Comparison of ENCODE assay signal across 8 cellular contexts in genomic region chr11:95764267-95764898, GRCh38. TPM values are rescaled to one million over a fixed set of nuclear protein-coding genes. Genes with fewer than 3 reads are reported as not detected.
DNase-seq lines count a peak whose midpoint lies in the region; ATAC-seq, FAIRE-seq and TF ChIP-seq lines count a peak whose summit lies in the region.

No MANE protein-coding gene starts in this region.

- H3K4me1 ChIP-seq in foreskin keratinocyte, result no peaks in the 10 kb centered on the region

- peak; percentile 85 for FAIRE-seq in TTC549 (lab: Jason Lieb, UNC)

- no peak overlapping the region for H3K4me3 Mint-ChIP-seq in progenitor cell of endocrine pancreas (ENCODE audit: low read depth)
- no peak overlapping the region for H3K4me3 Mint-ChIP-seq in activated T-helper 1 cell treated with anti-CD3 and anti-CD28 coated beads, Interleukin-12 subunit alpha, Interleukin-12 subunit beta, Interleukin-2, Interleukin-4 antibody, amounts not matched to agents 30 ng/mL and 10 ng/mL and 1 ng/mL, durations not matched to agents 14 hours and 24 hours and 36 hours

- peak; percentile 68 for ATAC-seq in GM21576 (IDR thresholded peaks at IDR 0.05; ENCODE audit: unreplicated experiment)
- peak; percentile 49 for ATAC-seq in foreskin keratinocyte

- no peaks in the 10 kb centered on the region for H3K9me3 Mint-ChIP-seq in progenitor cell of endocrine pancreas (ENCODE audit: low read depth)
- no peaks in the 10 kb centered on the region for H3K9me3 Mint-ChIP-seq in activated T-helper 1 cell treated with anti-CD3 and anti-CD28 coated beads, Interleukin-12 subunit alpha, Interleukin-12 subunit beta, Interleukin-2, Interleukin-4 antibody, amounts not matched to agents 30 ng/mL and 10 ng/mL and 1 ng/mL, durations not matched to agents 14 hours and 24 hours and 36 hours

- H3K27ac ChIP-seq in foreskin keratinocyte, result no peak overlapping the region

- intact Hi-C loops in posterior vena cava (cut with DNase I), result loop anchor here in 1 of 2 donors (2.0 kb wide), 1 partner anchor 614 kb away; no protein-coding TSS in a partner anchor
- intact Hi-C loops in activated T-helper 1 cell treated with anti-CD3 and anti-CD28 coated beads, Interleukin-12 subunit alpha, Interleukin-12 subunit beta, Interleukin-2, Interleukin-4 antibody, amounts not matched to agents 30 ng/mL and 10 ng/mL and 1 ng/mL, durations not matched to agents 14 hours and 24 hours and 36 hours (cut with micrococcal nuclease), result loop anchor here (1.0 to 10.0 kb wide), 7 partner anchors 59 to 1140 kb away; partner anchors contain the start of gene SESN3

- no peak overlapping the region for H3K27ac Mint-ChIP-seq in progenitor cell of endocrine pancreas
- H3K27ac Mint-ChIP-seq in activated T-helper 1 cell treated with anti-CD3 and anti-CD28 coated beads, Interleukin-12 subunit alpha, Interleukin-12 subunit beta, Interleukin-2, Interleukin-4 antibody, amounts not matched to agents 30 ng/mL and 10 ng/mL and 1 ng/mL, durations not matched to agents 14 hours and 24 hours and 36 hours, result no peak overlapping the region

- H3K27me3 Mint-ChIP-seq in progenitor cell of endocrine pancreas, result no peaks in the 10 kb centered on the region
- H3K27me3 Mint-ChIP-seq in activated T-helper 1 cell treated with anti-CD3 and anti-CD28 coated beads, Interleukin-12 subunit alpha, Interleukin-12 subunit beta, Interleukin-2, Interleukin-4 antibody, amounts not matched to agents 30 ng/mL and 10 ng/mL and 1 ng/mL, durations not matched to agents 14 hours and 24 hours and 36 hours (ENCODE audit: insufficient read depth), result no peaks in the 10 kb centered on the region

- no peaks in the 10 kb centered on the region for H3K27me3 ChIP-seq in foreskin keratinocyte

- H3K36me3 Mint-ChIP-seq in progenitor cell of endocrine pancreas (ENCODE audit: insufficient read depth), result no peaks in the 10 kb centered on the region
- peaks cover 3% of the 10 kb centered on the region for H3K36me3 Mint-ChIP-seq in activated T-helper 1 cell treated with anti-CD3 and anti-CD28 coated beads, Interleukin-12 subunit alpha, Interleukin-12 subunit beta, Interleukin-2, Interleukin-4 antibody, amounts not matched to agents 30 ng/mL and 10 ng/mL and 1 ng/mL, durations not matched to agents 14 hours and 24 hours and 36 hours (ENCODE audit: low read depth)

- TF ChIP-seq CTCF in foreskin keratinocyte (conservative IDR thresholded peaks at IDR 0.05), result peak; percentile 85
- TF ChIP-seq CTCF in progenitor cell of endocrine pancreas (IDR thresholded peaks at IDR 0.05; ENCODE audit: unreplicated experiment), result peak; percentile 82

- DNase-seq in DMS53 treated with DMSO at 0.1 percent for 48 hours (lab: John Stamatoyannopoulos, UW; ENCODE audit: unreplicated experiment), result peak; percentile 77
- peak; percentile 71 for DNase-seq in NCI-H1105 treated with DMSO at 0.1 percent for 48 hours (lab: John Stamatoyannopoulos, UW)
- DNase-seq in foreskin keratinocyte, result peak in 1 of 2 donors; percentile 34
- DNase-seq in progenitor cell of endocrine pancreas (ENCODE audit: low spot score, unreplicated experiment), result no peak
- no peak for DNase-seq in posterior vena cava (ENCODE audit: low spot score)
- no peak for DNase-seq in activated T-helper 1 cell treated with anti-CD3 and anti-CD28 coated beads, Interleukin-12 subunit alpha, Interleukin-12 subunit beta, Interleukin-2, Interleukin-4 antibody, amounts not matched to agents 30 ng/mL and 10 ng/mL and 1 ng/mL, durations not matched to agents 14 hours and 24 hours and 36 hours (ENCODE audit: low spot score)

- H3K4me1 Mint-ChIP-seq in progenitor cell of endocrine pancreas (ENCODE audit: low read depth), result no peaks in the 10 kb centered on the region
- no peaks in the 10 kb centered on the region for H3K4me1 Mint-ChIP-seq in activated T-helper 1 cell treated with anti-CD3 and anti-CD28 coated beads, Interleukin-12 subunit alpha, Interleukin-12 subunit beta, Interleukin-2, Interleukin-4 antibody, amounts not matched to agents 30 ng/mL and 10 ng/mL and 1 ng/mL, durations not matched to agents 14 hours and 24 hours and 36 hours (ENCODE audit: low read depth)

RNA-seq across cellular contexts. Expression of gene FAM76B, which starts 25.2 kb away (rescaled TPM):
- 10.0 and 11.1 TPM in 2 replicates for total RNA-seq in foreskin keratinocyte
- 2.0 and 2.8 TPM in 2 replicates for polyA plus RNA-seq in foreskin keratinocyte
- total RNA-seq in progenitor cell of endocrine pancreas, result 41.0 and 49.8 TPM in 2 replicates
- 10 to 100 TPM; 17.3 to 24.3 TPM for total RNA-seq in posterior vena cava
- 40.5 and 45.6 TPM in 2 replicates for total RNA-seq in activated T-helper 1 cell treated with anti-CD3 and anti-CD28 coated beads, Interleukin-12 subunit alpha, Interleukin-12 subunit beta, Interleukin-2, Interleukin-4 antibody, amounts not matched to agents 30 ng/mL and 10 ng/mL and 1 ng/mL, durations not matched to agents 14 hours and 24 hours and 36 hours

RNA-seq across cellular contexts. Expression of gene CEP57, which starts 25.9 kb away (rescaled TPM):
- 34.9 and 37.8 TPM in 2 replicates for total RNA-seq in foreskin keratinocyte
- 11.9 and 15.4 TPM in 2 replicates for polyA plus RNA-seq in foreskin keratinocyte
- 70.5 and 73.3 TPM in 2 replicates for total RNA-seq in progenitor cell of endocrine pancreas
- total RNA-seq in posterior vena cava, result 10 to 100 TPM; 22.0 to 26.7 TPM
- total RNA-seq in activated T-helper 1 cell treated with anti-CD3 and anti-CD28 coated beads, Interleukin-12 subunit alpha, Interleukin-12 subunit beta, Interleukin-2, Interleukin-4 antibody, amounts not matched to agents 30 ng/mL and 10 ng/mL and 1 ng/mL, durations not matched to agents 14 hours and 24 hours and 36 hours, result 77.1 and 77.7 TPM in 2 replicates

Comparison
In these comparisons a context has a peak if more than half of its experiments do, and no peak if none do; other contexts are left out.
1. DNase-seq: peak in DMS53 treated with DMSO at 0.1 percent for 48 hours (single experiment) and NCI-H1105 treated with DMSO at 0.1 percent for 48 hours (single experiment); none in progenitor cell of endocrine pancreas (single experiment), posterior vena cava (single experiment) and activated T-helper 1 cell treated with anti-CD3 and anti-CD28 coated beads, Interleukin-12 subunit alpha, Interleukin-12 subunit beta, Interleukin-2, Interleukin-4 antibody, amounts not matched to agents 30 ng/mL and 10 ng/mL and 1 ng/mL, durations not matched to agents 14 hours and 24 hours and 36 hours (single experiment).